1 cellular context compared by ENCODE assay signal in genomic region chr9:130174920-130175321, GRCh38.
TF ChIP-seq lines count a peak whose summit lies in the region.

No MANE protein-coding gene starts in this region.

TF ChIP-seq in GM23338, 12 proteins besides CTCF, POLR2A, EP300 and RAD21 (continued from another document):
- TF ChIP-seq ETS1 (IDR thresholded peaks at IDR 0.05): no peak
- no peak for TF ChIP-seq CREB1 (CRISPR knock-in tag; IDR thresholded peaks at IDR 0.05; ENCODE audit: low read depth)
- no peak for TF ChIP-seq EZH2 (IDR thresholded peaks at IDR 0.05; ENCODE audit: low read depth, unreplicated experiment)
- no peak for TF ChIP-seq STAT1 (IDR thresholded peaks at IDR 0.05; ENCODE audit: unreplicated experiment)
- no peak for TF ChIP-seq ZNF462 (CRISPR knock-in tag; IDR thresholded peaks at IDR 0.05)
- no peak for TF ChIP-seq JUNB (IDR thresholded peaks at IDR 0.05; ENCODE audit: unreplicated experiment)
- TF ChIP-seq POLR2AphosphoS5 (IDR thresholded peaks at IDR 0.05; ENCODE audit: low read depth): no peak
- no peak for TF ChIP-seq EZH2phosphoT487 (IDR thresholded peaks at IDR 0.05; ENCODE audit: unreplicated experiment)
- TF ChIP-seq ZNF331 (CRISPR knock-in tag; IDR thresholded peaks at IDR 0.05; ENCODE audit: low read depth): no peak
- TF ChIP-seq ZNF114 (CRISPR knock-in tag; IDR thresholded peaks at IDR 0.05): no peak
